In genomic region chr5:84016090-84016489, GRCh38 we compare ENCODE assay signal across 25 cellular contexts.
DNase-seq lines count a peak whose midpoint lies in the region; ATAC-seq and TF ChIP-seq lines count a peak whose summit lies in the region.
"Had no signal": no experiment of that assay in that cellular context is flagged by ENCODE, and none has a peak within 500 bp of the region (broad histone marks: within the 10 kb centered on the region; RNA-seq: fewer than 3 reads in every experiment).

No MANE protein-coding gene starts in this region.

- H3K4me3 Mint-ChIP-seq in nephron progenitor cell: no peak overlapping the region
- no peak overlapping the region for H3K4me3 Mint-ChIP-seq in stimulated activated naive B cell treated with anti-CD40 and anti-IgM and Interleukin-4, amounts not matched to agents 10 μg/mL and 1 μg/mL and 100 μg/mL, for 72 hours
- no peak overlapping the region for H3K4me3 Mint-ChIP-seq in type B pancreatic cell
- H3K4me3 Mint-ChIP-seq: CD8-positive, alpha-beta memory T cell; IgD-negative memory B cell had no signal

- no peak for TF ChIP-seq CTCF in foreskin fibroblast (IDR thresholded peaks at IDR 0.05; ENCODE audit: low read depth, low read length)
- no peak for TF ChIP-seq CTCF in nephron progenitor cell (IDR thresholded peaks at IDR 0.05)
- no peak for TF ChIP-seq CTCF in type B pancreatic cell (conservative IDR thresholded peaks at IDR 0.05)

- H3K4me3 ChIP-seq in foreskin fibroblast (ENCODE audit: low read depth in 1 of 2, low read length in 2 of 2): no peak overlapping the region

- H3K9me3 Mint-ChIP-seq in nephron progenitor cell (no peaks in the 10 kb centered on the region), type B pancreatic cell (no peaks in the 10 kb centered on the region)
- H3K9me3 Mint-ChIP-seq in stimulated activated naive B cell treated with anti-CD40 and anti-IgM and Interleukin-4, amounts not matched to agents 10 μg/mL and 1 μg/mL and 100 μg/mL, for 72 hours: peaks cover 0 to 2% of the 10 kb centered on the region in 2 donors

- peaks cover 23% of the 10 kb centered on the region for H3K4me1 Mint-ChIP-seq in nephron progenitor cell
- H3K4me1 Mint-ChIP-seq in stimulated activated naive B cell treated with anti-CD40 and anti-IgM and Interleukin-4, amounts not matched to agents 10 μg/mL and 1 μg/mL and 100 μg/mL, for 72 hours: no peaks in the 10 kb centered on the region
- peaks cover 9% of the 10 kb centered on the region for H3K4me1 Mint-ChIP-seq in type B pancreatic cell (ENCODE audit: unreplicated experiment)
- H3K4me1 Mint-ChIP-seq: CD8-positive, alpha-beta memory T cell; IgD-negative memory B cell had no signal

- ATAC-seq in HG03342 (IDR thresholded peaks at IDR 0.05; ENCODE audit: unreplicated experiment): no peak
- no peak for ATAC-seq in stimulated activated naive B cell treated with anti-CD40 and anti-IgM and Interleukin-4, amounts not matched to agents 10 μg/mL and 1 μg/mL and 100 μg/mL, for 72 hours (replicated peaks)
- ATAC-seq: HCT116 had no signal

- H3K27ac Mint-ChIP-seq in nephron progenitor cell: peak overlapping the region; percentile 92
- H3K27ac Mint-ChIP-seq in stimulated activated naive B cell treated with anti-CD40 and anti-IgM and Interleukin-4, amounts not matched to agents 10 μg/mL and 1 μg/mL and 100 μg/mL, for 72 hours: no peak overlapping the region
- no peak overlapping the region for H3K27ac Mint-ChIP-seq in type B pancreatic cell
- H3K27ac Mint-ChIP-seq: CD8-positive, alpha-beta memory T cell; IgD-negative memory B cell had no signal

- H3K27me3 Mint-ChIP-seq in nephron progenitor cell (ENCODE audit: low read depth, poor library complexity) (no peaks in the 10 kb centered on the region), type B pancreatic cell (no peaks in the 10 kb centered on the region)
- no peaks in the 10 kb centered on the region for H3K27me3 Mint-ChIP-seq in stimulated activated naive B cell treated with anti-CD40 and anti-IgM and Interleukin-4, amounts not matched to agents 10 μg/mL and 1 μg/mL and 100 μg/mL, for 72 hours
- H3K27me3 Mint-ChIP-seq: CD8-positive, alpha-beta memory T cell; IgD-negative memory B cell had no signal

- H3K36me3 Mint-ChIP-seq in nephron progenitor cell (ENCODE audit: low read depth): no peaks in the 10 kb centered on the region
- H3K36me3 Mint-ChIP-seq in stimulated activated naive B cell treated with anti-CD40 and anti-IgM and Interleukin-4, amounts not matched to agents 10 μg/mL and 1 μg/mL and 100 μg/mL, for 72 hours: no peaks in the 10 kb centered on the region
- no peaks in the 10 kb centered on the region for H3K36me3 Mint-ChIP-seq in type B pancreatic cell
- H3K36me3 Mint-ChIP-seq: CD8-positive, alpha-beta memory T cell; IgD-negative memory B cell had no signal

- peak; percentile 41 for DNase-seq in EH (ENCODE audit: low read depth)
- peak; percentile 72 for DNase-seq in amniotic epithelial cell (ENCODE audit: low read depth)
- DNase-seq in foreskin fibroblast: peak; percentile 6 to 16
- no peak for DNase-seq in nephron progenitor cell
- no peak for DNase-seq in stimulated activated naive B cell treated with anti-CD40 and anti-IgM and Interleukin-4, amounts not matched to agents 10 μg/mL and 1 μg/mL and 100 μg/mL, for 72 hours
- no peak for DNase-seq in germinal center (ENCODE audit: low spot score)
- DNase-seq in type B pancreatic cell (ENCODE audit: extremely low spot score, unreplicated experiment): no peak
- DNase-seq: 8988T; AML-193; C1 segment of cervical spinal cord; Calu3; CD8-positive, alpha-beta memory T cell; DMS153; GOT3; NCI-H1105; NCI-H146; NCI-H2029; NCI-H2171; NCI-H526; OCI-M1; RPMI8226; SHP77 had no signal

Comparison
In these comparisons a context has a peak if more than half of its experiments do, and no peak if none do; other contexts are left out.
1. DNase-seq: peak in EH (single experiment), amniotic epithelial cell (single experiment) and foreskin fibroblast (2 of 2); none in nephron progenitor cell (single experiment), stimulated activated naive B cell treated with anti-CD40 and anti-IgM and Interleukin-4, amounts not matched to agents 10 μg/mL and 1 μg/mL and 100 μg/mL, for 72 hours (single experiment), germinal center (single experiment) and type B pancreatic cell (single experiment).